26 cellular contexts compared by ENCODE assay signal in genomic region chr15:80123034-80123433, GRCh38. TPM values are rescaled to one million over a fixed set of nuclear protein-coding genes. Genes with fewer than 3 reads are reported as not detected.
DNase-seq lines count a peak whose midpoint lies in the region; ATAC-seq, FAIRE-seq and TF ChIP-seq lines count a peak whose summit lies in the region.
"Had no signal": no experiment of that assay in that cellular context is flagged by ENCODE, and none has a peak within 500 bp of the region (broad histone marks: within the 10 kb centered on the region; RNA-seq: fewer than 3 reads in every experiment).

No MANE protein-coding gene starts in this region.

- RAD21 ChIA-PET in GM12878 (lab: Charles Lee; ENCODE audit: unreplicated experiment) = no interaction called here

- FAIRE-seq in GM12878 (lab: Jason Lieb, UNC) = no peak
- FAIRE-seq: A204.1, D721Med, HTR-8/SVneo had no signal

- H3K27ac ChIP-seq in GM12878 (ENCODE audit: control insufficient read depth, insufficient read depth) = no peak overlapping the region
- H3K27ac ChIP-seq: GM23248, SJSA1 had no signal

- H3K79me2 ChIP-seq in GM12878 (ENCODE audit: control insufficient read depth, insufficient read depth, low read length) = peaks cover 7% of the 10 kb centered on the region; the same call in 1 of the 2 replicates

- H3K4me1 ChIP-seq in GM12878 (ENCODE audit: control insufficient read depth, insufficient read depth, low read length) = no peaks in the 10 kb centered on the region
- H3K4me1 ChIP-seq: SJSA1 had no signal

- TF ChIP-seq POLR2A in GM12878 (IDR thresholded peaks at IDR 0.05; ENCODE audit: low read depth, low read length) = no peak

- no peak overlapping the region for H3K27ac Mint-ChIP-seq in MCF 10A (ENCODE audit: low read depth, unreplicated experiment)
- no peak overlapping the region for H3K27ac Mint-ChIP-seq in activated naive CD4-positive, alpha-beta T cell treated with anti-CD3 and anti-CD28 coated beads, Interleukin-2, amount 50 U/mL, for 72 hours
- H3K27ac Mint-ChIP-seq: B cell had no signal

- POLR2A ChIA-PET in GM12878 (lab: Charles Lee) (no interaction called here), MCF 10A (lab: Yijun Ruan, JAX) (interaction anchor here (0.9 to 1.1 kb wide), 2 partner anchors 14 to 15 kb away, joined by 3 read pairs; no protein-coding TSS in a partner anchor)

- TF ChIP-seq EP300 in GM12878 (IDR thresholded peaks at IDR 0.05; ENCODE audit: borderline replicate concordance in 1 of 2, control insufficient read depth in 1 of 2, low read depth in 2 of 2, low read length in 2 of 2) = no peak

- H3K36me3 Mint-ChIP-seq in MCF 10A (ENCODE audit: insufficient read depth, unreplicated experiment) = peaks cover 54% of the 10 kb centered on the region
- peaks cover 6 to 8% of the 10 kb centered on the region in 2 donors for H3K36me3 Mint-ChIP-seq in activated naive CD4-positive, alpha-beta T cell treated with anti-CD3 and anti-CD28 coated beads, Interleukin-2, amount 50 U/mL, for 72 hours

- ATAC-seq in GM12878 = no peak
- ATAC-seq in GM19467 (IDR thresholded peaks at IDR 0.05; ENCODE audit: unreplicated experiment) = no peak
- ATAC-seq in activated naive CD4-positive, alpha-beta T cell treated with anti-CD3 and anti-CD28 coated beads, Interleukin-2, amount 50 U/mL, for 72 hours = no peak
- ATAC-seq: Panc1 had no signal

- DNase-seq in CD1c-positive myeloid dendritic cell (ENCODE audit: extremely low spot score) (peak; percentile 37), KBM-7 (peak; percentile 56), SIG-M5 (lab: John Stamatoyannopoulos, UW) (peak; percentile 44), GM12878 (ENCODE audit: low read depth, low spot score) (no peak), MCF 10A (ENCODE audit: unreplicated experiment) (no peak), NCI-H2196 treated with DMSO at 0.1 percent for 48 hours (lab: John Stamatoyannopoulos, UW; ENCODE audit: unreplicated experiment) (no peak)
- no peak for DNase-seq in activated naive CD4-positive, alpha-beta T cell treated with anti-CD3 and anti-CD28 coated beads, Interleukin-2, amount 50 U/mL, for 72 hours (ENCODE audit: low spot score in 2 of 2)
- DNase-seq: DMS53, EL, GF-D8, GM23248, H9, NCI-H1092 treated with DMSO at 0.1 percent for 48 hours, NCI-H2029 treated with DMSO at 0.1 percent for 48 hours, NCI-H2171, NCI-H524 treated with DMSO at 0.1 percent for 48 hours, SW 1271, T-helper 2 cell had no signal

- no peak overlapping the region for H3K4me3 Mint-ChIP-seq in MCF 10A (ENCODE audit: unreplicated experiment)
- H3K4me3 Mint-ChIP-seq: B cell, CD14-positive monocyte, H9 had no signal

- no peaks in the 10 kb centered on the region for H3K9me3 ChIP-seq in GM12878 (replicated peaks; ENCODE audit: control insufficient read depth, insufficient read depth, low read length)
- H3K9me3 ChIP-seq: SJSA1 had no signal

- H3K4me2 ChIP-seq in GM12878 (ENCODE audit: control insufficient read depth, insufficient read depth) = no peak overlapping the region

- H3K4me1 Mint-ChIP-seq in MCF 10A (ENCODE audit: insufficient read depth, unreplicated experiment) = peaks cover 6% of the 10 kb centered on the region

- H4K20me1 ChIP-seq in GM12878 (ENCODE audit: control insufficient read depth, insufficient read depth) = no peaks in the 10 kb centered on the region

- H3K27me3 Mint-ChIP-seq in MCF 10A (ENCODE audit: insufficient read depth, unreplicated experiment) = no peaks in the 10 kb centered on the region
- H3K27me3 Mint-ChIP-seq: B cell had no signal

- TF ChIP-seq RAD21 in GM12878 (IDR thresholded peaks at IDR 0.05; ENCODE audit: insufficient read depth, low read depth, low read length) = no peak

- H3K9me3 Mint-ChIP-seq in MCF 10A (ENCODE audit: unreplicated experiment) = no peaks in the 10 kb centered on the region
- H3K9me3 Mint-ChIP-seq in activated naive CD4-positive, alpha-beta T cell treated with anti-CD3 and anti-CD28 coated beads, Interleukin-2, amount 50 U/mL, for 72 hours = no peaks in the 10 kb centered on the region
- H3K9me3 Mint-ChIP-seq: H9 had no signal

- BruUV-seq in GM12878 (replicated peaks; lab: Mats Ljungman, UMichigan) (no TSS peak), MCF 10A (replicated peaks; lab: Mats Ljungman, UMichigan) (no TSS peak)

- H3K4me3 ChIP-seq in GM12878 = no peak overlapping the region
- H3K4me3 ChIP-seq: GM23248, SJSA1 had no signal

- SMC1A ChIA-PET in GM12878 (lab: Charles Lee; ENCODE audit: uncharacterized antibody, unreplicated experiment) = interaction anchor here (1.7 to 2.5 kb wide), 2 partner anchors 9 to 25 kb away, joined by 4 to 9 read pairs; no protein-coding TSS in a partner anchor

- in situ Hi-C loops in KBM-7 (cut with MboI; ENCODE audit: low pct_unique_long_range_greater_than_20kb, low sequenced_read_pairs) (no loop called here), GM12878 (cut with MboI) (no loop called here)

- CTCF ChIA-PET in GM12878 (lab: Yijun Ruan, JAX) (interaction anchor here (0.7 to 3.7 kb wide), 2 partner anchors 11 to 37 kb away, joined by 3 to 10 read pairs; no protein-coding TSS in a partner anchor), MCF 10A (lab: Yijun Ruan, JAX) (interaction anchor here (0.8 kb wide), 1 partner anchor 303 kb away, joined by 3 read pairs; no protein-coding TSS in a partner anchor)

- H3K36me3 ChIP-seq in GM12878 (ENCODE audit: control insufficient read depth in 2 of 2, insufficient read depth in 2 of 2, low read length in 1 of 2) = peaks cover 4 to 17% of the 10 kb centered on the region in 2 experiments

- H3K27me3 ChIP-seq in GM12878 (replicated peaks in 1 of 2; ENCODE audit: control insufficient read depth in 2 of 2, insufficient read depth in 2 of 2, low read length in 1 of 2) = no peaks in the 10 kb centered on the region
- H3K27me3 ChIP-seq: SJSA1 had no signal

- intact Hi-C loops in GM12878 (cut with micrococcal nuclease; ENCODE audit: unreplicated experiment) = no loop called here
- intact Hi-C loops in MCF 10A (cut with micrococcal nuclease) = no loop called here

- H3K9ac ChIP-seq in GM12878 (ENCODE audit: control insufficient read depth, insufficient read depth, low read length) = no peak overlapping the region
- H3K9ac ChIP-seq: GM23248 had no signal

- H2AFZ ChIP-seq in GM12878 (ENCODE audit: control insufficient read depth, low read depth, low read length) = no peak overlapping the region
- H2AFZ ChIP-seq: GM23248 had no signal

- 58% methylated on average over 6 of the region's 6 CpGs for WGBS in GM12878 (ENCODE audit: insufficient coverage, insufficient replicate concordance, low lambda C conversion rate, missing lambda C conversion rate)

- TF ChIP-seq CTCF in GM12878 (IDR thresholded peaks at IDR 0.05 in 2 of 3, conservative IDR thresholded peaks at IDR 0.05 in 1 of 3; ENCODE audit: control insufficient read depth in 2 of 3, extremely low read depth in 1 of 3, insufficient read depth in 1 of 3, low read depth in 3 of 3, low read length in 3 of 3) (no peak), MCF 10A (IDR thresholded peaks at IDR 0.05; ENCODE audit: unreplicated experiment) (no peak)

TF ChIP-seq in GM12878, 131 proteins besides CTCF, POLR2A, EP300 and RAD21 (continues in another document):
- TF ChIP-seq RELB (IDR thresholded peaks at IDR 0.05; ENCODE audit: low read depth) (no peak), ZNF274 (IDR thresholded peaks at IDR 0.05; ENCODE audit: insufficient read depth, insufficient read length) (no peak), SPI1 (IDR thresholded peaks at IDR 0.05; ENCODE audit: borderline replicate concordance, insufficient read depth, low read depth, low read length) (0 out of 2 replicates have a peak, but pooled peaks have one; percentile 10)
- TF ChIP-seq, protein P1, sequence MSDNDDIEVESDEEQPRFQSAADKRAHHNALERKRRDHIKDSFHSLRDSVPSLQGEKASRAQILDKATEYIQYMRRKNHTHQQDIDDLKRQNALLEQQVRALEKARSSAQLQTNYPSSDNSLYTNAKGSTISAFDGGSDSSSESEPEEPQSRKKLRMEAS (IDR thresholded peaks at IDR 0.05; ENCODE audit: low read depth, low read length) = no peak

RNA-seq across cellular contexts. Expression of gene FAH, which starts 29.8 kb away (rescaled TPM):
- 50.5 and 53.9 TPM in 2 replicates for total RNA-seq in GM12878 (2013; cell fraction: nucleolus; rRNA removed)
- total RNA-seq in GM12878 (2014; rRNA removed) = 51.9 and 55.8 TPM in 2 replicates
- 39.3 and 41.1 TPM in 2 replicates for total RNA-seq in GM12878 (2014; rRNA removed; fragmentation: Illumina TruSeq; extraction: Trizol)
- total RNA-seq in GM12878 (2021) = 61.5 and 67.4 TPM in 2 replicates
- polyA plus RNA-seq in GM12878 (2011; ENCODE audit: low read depth) = 16.4 TPM
- polyA plus RNA-seq in GM12878 (2011; rRNA removed) = 22.2 and 36.3 TPM in 2 replicates
- 43.2 and 44.7 TPM in 2 replicates for polyA plus RNA-seq in GM12878 (2011; cell fraction: cytosol; rRNA removed)
- polyA plus RNA-seq in GM12878 (2011; cell fraction: nucleus; rRNA removed) = 59.7 and 81.4 TPM in 2 replicates
- polyA plus RNA-seq in GM12878 (2012) = 33.7 and 38.4 TPM in 2 replicates
- 45.7 and 54.8 TPM in 2 replicates for polyA plus RNA-seq in GM12878 (2014; fragmentation: Illumina TruSeq; extraction: Trizol)
- 100 to 1,000 TPM; 117 to 121 TPM for polyA plus RNA-seq in GM12878 (2014; fragmentation: Nextera tagmentation; extraction: Ambion mirVana)
- 53.5 and 56.5 TPM in 2 replicates for polyA plus RNA-seq in GM12878 (2014; rRNA removed)
- polyA plus RNA-seq in GM12878 (2016; fragmentation: Nextera tagmentation; extraction: Ambion mirVana) = 10 to 100 TPM; 74.8 to 82.4 TPM
- 60.5 and 67.0 TPM in 2 replicates for polyA minus RNA-seq in GM12878 (2011; rRNA and poly(A)+ RNA removed)
- 18.3 and 18.8 TPM in 2 replicates for polyA minus RNA-seq in GM12878 (2011; cell fraction: cytosol; rRNA and poly(A)+ RNA removed)
- 20.9 and 28.2 TPM in 2 replicates for polyA minus RNA-seq in GM12878 (2011; cell fraction: nucleus; rRNA and poly(A)+ RNA removed)
- total RNA-seq in MCF 10A (2022) = 25.3 and 32.8 TPM in 2 replicates
- total RNA-seq in activated naive CD4-positive, alpha-beta T cell treated with anti-CD3 and anti-CD28 coated beads, Interleukin-2, amount 50 U/mL, for 72 hours = 10 to 100 TPM; 60.0 to 70.6 TPM

Comparison
In these comparisons a context has a peak if more than half of its experiments do, and no peak if none do; other contexts are left out.
1. DNase-seq: peak in CD1c-positive myeloid dendritic cell (single experiment), KBM-7 (single experiment) and SIG-M5 (single experiment); none in GM12878 (single experiment), MCF 10A (single experiment), NCI-H2196 treated with DMSO at 0.1 percent for 48 hours (single experiment) and activated naive CD4-positive, alpha-beta T cell treated with anti-CD3 and anti-CD28 coated beads, Interleukin-2, amount 50 U/mL, for 72 hours (0 of 2).